In the genomic region with DNA sequence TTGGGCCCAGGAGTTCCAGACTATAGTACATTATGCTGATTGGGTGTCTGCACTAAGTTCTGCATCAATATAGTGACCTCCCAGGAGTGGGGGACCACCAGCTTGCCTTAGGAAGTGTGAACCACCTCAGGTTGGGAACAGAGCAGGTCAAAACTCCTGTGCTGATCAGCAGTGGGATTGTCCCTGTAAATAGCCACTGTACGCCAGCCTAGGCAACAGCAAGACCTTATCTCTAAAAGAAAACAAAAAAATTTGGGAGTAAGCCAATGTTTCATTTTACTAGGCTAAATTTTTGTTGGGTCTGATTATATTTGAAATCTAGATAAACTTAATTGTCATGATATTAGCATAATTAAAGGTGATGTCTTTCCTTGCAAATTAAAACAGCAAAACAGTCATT, we compare ENCODE assay signal across 34 cellular contexts.
"Had no signal": no experiment of that assay in that cellular context is flagged by ENCODE, and none has a peak within 500 bp of the region (broad histone marks: within the 10 kb centered on the region; RNA-seq: fewer than 3 reads in every experiment).

No MANE protein-coding gene starts in this region.

- H3K4me2 ChIP-seq: KMS-11, SK-N-SH had no signal

- H3K9ac ChIP-seq: KMS-11, SK-N-SH had no signal

- ATAC-seq: activated CD4-positive, alpha-beta T cell treated with anti-CD3 and anti-CD28 coated beads for 36 hours; activated CD4-positive, CD25-positive, alpha-beta regulatory T cell treated with anti-CD3 and anti-CD28 coated beads, Interleukin-2, amount 50 U/mL, for 24 hours; activated CD8-positive, alpha-beta T cell treated with anti-CD3 and anti-CD28 coated beads, Interleukin-2, amount 10 ng/mL, durations not matched to agents 7 days and 5 days; activated naive CD4-positive, alpha-beta T cell treated with anti-CD3 and anti-CD28 coated beads, Interleukin-2, amount 50 U/mL, for 72 hours; body of pancreas; PC-3; WTC11 had no signal

- FAIRE-seq: TTC549 had no signal

- H3K4me3 ChIP-seq: ascending aorta, body of pancreas, breast epithelium, Peyer's patch, SJSA1 had no signal

- DNase-seq: activated CD4-positive, alpha-beta T cell treated with anti-CD3 and anti-CD28 coated beads for 36 hours; activated CD4-positive, alpha-beta T cell treated with anti-CD3 and anti-CD28 coated beads, Interleukin-2, amount 10 ng/mL, durations not matched to agents 7 days and 5 days; activated CD4-positive, alpha-beta T cell treated with anti-CD3 and anti-CD28 coated beads, Interleukin-2, amount 50 U/mL, for 48 hours; activated CD8-positive, alpha-beta T cell treated with anti-CD3 and anti-CD28 coated beads, Interleukin-2, amount 10 ng/mL, durations not matched to agents 7 days and 5 days; activated gamma-delta T cell; activated naive CD4-positive, alpha-beta T cell treated with anti-CD3 and anti-CD28 coated beads for 36 hours; activated T-cell treated with anti-CD3 and anti-CD28 coated beads, Interleukin-2, amount 50 U/mL, for 24 hours; NCI-H1092; NCI-H146; NCI-H187; NCI-H2029 treated with DMSO at 0.1 percent for 48 hours; NCI-H2107; NCI-H2171; NCI-H2227 treated with DMSO at 0.1 percent for 48 hours; NCI-H446 treated with DMSO at 0.1 percent for 48 hours; NCI-H524; NCI-H69; PC-3; Peyer's patch; RPMI8226; SHP77 treated with DMSO at 0.1 percent for 48 hours; SK-N-SH had no signal

- H3K9me3 ChIP-seq: ascending aorta, body of pancreas, breast epithelium, Peyer's patch, SJSA1, SK-N-SH had no signal

- H3K4me3 Mint-ChIP-seq: activated CD4-positive, alpha-beta T cell treated with anti-CD3 and anti-CD28 coated beads for 36 hours; activated CD4-positive, alpha-beta T cell treated with anti-CD3 and anti-CD28 coated beads, Interleukin-2, amount 10 ng/mL, durations not matched to agents 7 days and 5 days; activated CD8-positive, alpha-beta T cell treated with anti-CD3 and anti-CD28 coated beads, Interleukin-2, amount 10 ng/mL, durations not matched to agents 7 days and 5 days; activated naive CD4-positive, alpha-beta T cell treated with anti-CD3 and anti-CD28 coated beads for 36 hours; activated T-cell treated with anti-CD3 and anti-CD28 coated beads, Interleukin-2, amount 50 U/mL, for 24 hours; T-helper 1 cell treated with Interleukin-12 subunit alpha and Interleukin-12 subunit beta and Interleukin-4 antibody, amounts not matched to agents 30 μg/mL and 1 μg/mL, for 36 hours; T-helper 2 cell treated with Interferon-gamma antibody and Interleukin-4, amounts not matched to agents 5 μg/mL and 100 μg/mL, for 36 hours; WTC11 had no signal

- H3K27ac Mint-ChIP-seq: activated CD4-positive, alpha-beta T cell treated with anti-CD3 and anti-CD28 coated beads for 36 hours; activated CD4-positive, alpha-beta T cell treated with anti-CD3 and anti-CD28 coated beads, Interleukin-2, amount 10 ng/mL, durations not matched to agents 7 days and 5 days; activated CD8-positive, alpha-beta T cell treated with anti-CD3 and anti-CD28 coated beads, Interleukin-2, amount 10 ng/mL, durations not matched to agents 7 days and 5 days; activated naive CD4-positive, alpha-beta T cell treated with anti-CD3 and anti-CD28 coated beads for 36 hours; activated naive CD4-positive, alpha-beta T cell treated with anti-CD3 and anti-CD28 coated beads, Interleukin-2, amount 50 U/mL, for 72 hours; activated T-cell treated with anti-CD3 and anti-CD28 coated beads, Interleukin-2, amount 50 U/mL, for 24 hours; activated T-helper 2 cell treated with anti-CD3 and anti-CD28 coated beads, Interferon-gamma antibody, Interleukin-2, Interleukin-4, amounts not matched to agents 10 μg/mL and 5 μg/mL and 100 μg/mL, durations not matched to agents 14 hours and 24 hours and 36 hours; T-helper 1 cell treated with Interleukin-12 subunit alpha and Interleukin-12 subunit beta and Interleukin-4 antibody, amounts not matched to agents 30 μg/mL and 1 μg/mL, for 36 hours; T-helper 2 cell treated with Interferon-gamma antibody and Interleukin-4, amounts not matched to agents 5 μg/mL and 100 μg/mL, for 36 hours; WTC11 had no signal

- H3K27ac ChIP-seq: ascending aorta, body of pancreas, breast epithelium, KMS-11, Peyer's patch, SJSA1 had no signal

- H3K36me3 ChIP-seq: breast epithelium had no signal

- H3K27me3 Mint-ChIP-seq: activated CD4-positive, alpha-beta T cell treated with anti-CD3 and anti-CD28 coated beads for 36 hours; activated CD4-positive, alpha-beta T cell treated with anti-CD3 and anti-CD28 coated beads, Interleukin-2, amount 10 ng/mL, durations not matched to agents 7 days and 5 days; activated T-cell treated with anti-CD3 and anti-CD28 coated beads, Interleukin-2, amount 50 U/mL, for 24 hours had no signal

- H3K9me3 Mint-ChIP-seq: activated CD4-positive, alpha-beta T cell treated with anti-CD3 and anti-CD28 coated beads, Interleukin-2, amount 10 ng/mL, durations not matched to agents 7 days and 5 days; activated naive CD4-positive, alpha-beta T cell treated with anti-CD3 and anti-CD28 coated beads for 36 hours; activated naive CD4-positive, alpha-beta T cell treated with anti-CD3 and anti-CD28 coated beads, Interleukin-2, amount 50 U/mL, for 72 hours; activated T-cell treated with anti-CD3 and anti-CD28 coated beads, Interleukin-2, amount 50 U/mL, for 24 hours; activated T-helper 2 cell treated with anti-CD3 and anti-CD28 coated beads, Interferon-gamma antibody, Interleukin-2, Interleukin-4, amounts not matched to agents 10 μg/mL and 5 μg/mL and 100 μg/mL, durations not matched to agents 14 hours and 24 hours and 36 hours; T-helper 1 cell treated with Interleukin-12 subunit alpha and Interleukin-12 subunit beta and Interleukin-4 antibody, amounts not matched to agents 30 μg/mL and 1 μg/mL, for 36 hours; T-helper 2 cell treated with Interferon-gamma antibody and Interleukin-4, amounts not matched to agents 5 μg/mL and 100 μg/mL, for 36 hours; WTC11 had no signal

- H3K27me3 ChIP-seq: ascending aorta, body of pancreas, breast epithelium, Peyer's patch, SJSA1 had no signal

- H3K9me2 ChIP-seq: SK-N-SH had no signal
